Comparison of ENCODE assay signal across 8 cellular contexts in genomic region chr4:47462799-47463234, GRCh38. TPM values are rescaled to one million over a fixed set of nuclear protein-coding genes. Genes with fewer than 3 reads are reported as not detected.
DNase-seq lines count a peak whose midpoint lies in the region; ATAC-seq, FAIRE-seq and TF ChIP-seq lines count a peak whose summit lies in the region.

No MANE protein-coding gene starts in this region.

- H3K9me3 Mint-ChIP-seq in activated naive CD4-positive, alpha-beta T cell treated with anti-CD3 and anti-CD28 coated beads, Interleukin-2, amount 50 U/mL, for 72 hours: peaks cover 0 to 3% of the 10 kb centered on the region in 2 donors
- H3K9me3 Mint-ChIP-seq in stimulated activated naive CD8-positive, alpha-beta T cell treated with anti-CD3 and anti-CD28 coated beads, Interleukin-15, Interleukin-2, amounts not matched to agents 100 ng/mL and 50 ng/mL, for 24 hours: no peaks in the 10 kb centered on the region

- CTCF ChIA-PET in A549 (lab: Yijun Ruan, JAX): interaction anchor here (0.8 to 1.4 kb wide), 4 partner anchors 21 to 454 kb away, joined by 3 to 6 read pairs (median 4); partner anchors contain the start of gene ATP10D

- DNase-seq in A549 (ENCODE audit: low read depth in 1 of 2, low spot score in 1 of 2) (no peak), SHP77 (lab: John Stamatoyannopoulos, UW) (no peak)
- DNase-seq in activated naive CD4-positive, alpha-beta T cell treated with anti-CD3 and anti-CD28 coated beads, Interleukin-2, amount 50 U/mL, for 72 hours (ENCODE audit: low spot score in 2 of 2): no peak

- H3K4me1 Mint-ChIP-seq in stimulated activated naive CD8-positive, alpha-beta T cell treated with anti-CD3 and anti-CD28 coated beads, Interleukin-15, Interleukin-2, amounts not matched to agents 100 ng/mL and 50 ng/mL, for 24 hours (ENCODE audit: low read depth): peaks cover 31% of the 10 kb centered on the region

- no peaks in the 10 kb centered on the region for H3K4me1 ChIP-seq in A549

- POLR2A ChIA-PET in A549 (lab: Yijun Ruan, JAX): interaction anchor here (0.5 to 1.5 kb wide), 2 partner anchors 22 to 26 kb away, joined by 3 to 18 read pairs; partner anchors contain the start of gene ATP10D

- ATAC-seq in A549 (peak; percentile 40 to 79), GM18907 (IDR thresholded peaks at IDR 0.05; ENCODE audit: unreplicated experiment) (peak; percentile 27), HG03280 (IDR thresholded peaks at IDR 0.05; ENCODE audit: unreplicated experiment) (peak; percentile 3)
- peak in 1 of 2 donors; percentile 27 for ATAC-seq in activated naive CD4-positive, alpha-beta T cell treated with anti-CD3 and anti-CD28 coated beads, Interleukin-2, amount 50 U/mL, for 72 hours
- ATAC-seq in activated CD4-positive, CD25-positive, alpha-beta regulatory T cell treated with anti-CD3 and anti-CD28 coated beads, Interleukin-2, amount 50 U/mL, for 24 hours: no peak

- no peak for TF ChIP-seq POLR2A in A549 (IDR thresholded peaks at IDR 0.05; ENCODE audit: low read length)

- H3K9me3 ChIP-seq in A549: no peaks in the 10 kb centered on the region

- FAIRE-seq in A549 (lab: Jason Lieb, UNC): no peak

- H3K4me3 Mint-ChIP-seq in stimulated activated naive CD8-positive, alpha-beta T cell treated with anti-CD3 and anti-CD28 coated beads, Interleukin-15, Interleukin-2, amounts not matched to agents 100 ng/mL and 50 ng/mL, for 24 hours: peak overlapping the region; percentile 90

- WGBS in A549 (ENCODE audit: missing lambda C conversion rate): 1% methylated on average over 6 of the region's 6 CpGs

- H3K27ac ChIP-seq in A549: peak overlapping the region; percentile 94 to 97

- peak overlapping the region; percentile 38 to 93 for H3K27ac Mint-ChIP-seq in activated naive CD4-positive, alpha-beta T cell treated with anti-CD3 and anti-CD28 coated beads, Interleukin-2, amount 50 U/mL, for 72 hours
- H3K27ac Mint-ChIP-seq in stimulated activated naive CD8-positive, alpha-beta T cell treated with anti-CD3 and anti-CD28 coated beads, Interleukin-15, Interleukin-2, amounts not matched to agents 100 ng/mL and 50 ng/mL, for 24 hours: peak overlapping the region; percentile 67

- H3K27me3 Mint-ChIP-seq in stimulated activated naive CD8-positive, alpha-beta T cell treated with anti-CD3 and anti-CD28 coated beads, Interleukin-15, Interleukin-2, amounts not matched to agents 100 ng/mL and 50 ng/mL, for 24 hours: no peaks in the 10 kb centered on the region

- H3K36me3 Mint-ChIP-seq in activated naive CD4-positive, alpha-beta T cell treated with anti-CD3 and anti-CD28 coated beads, Interleukin-2, amount 50 U/mL, for 72 hours: peaks cover 0 to 17% of the 10 kb centered on the region in 2 donors
- peaks cover 12% of the 10 kb centered on the region for H3K36me3 Mint-ChIP-seq in stimulated activated naive CD8-positive, alpha-beta T cell treated with anti-CD3 and anti-CD28 coated beads, Interleukin-15, Interleukin-2, amounts not matched to agents 100 ng/mL and 50 ng/mL, for 24 hours (ENCODE audit: low read depth)

- no peak for TF ChIP-seq EP300 in A549 (IDR thresholded peaks at IDR 0.05)

- TF ChIP-seq CTCF in A549 (IDR thresholded peaks at IDR 0.05): no peak

- TF ChIP-seq RAD21 in A549 (conservative IDR thresholded peaks at IDR 0.05 in 1 of 2, IDR thresholded peaks at IDR 0.05 in 1 of 2): no peak

- H3K4me2 ChIP-seq in A549: peak overlapping the region; percentile 53

- H3K4me3 ChIP-seq in A549 (peak overlapping the region; percentile 64), iPS-11a (ENCODE audit: low read depth, low read length) (peak overlapping the region; percentile 82)

TF ChIP-seq in A549, 52 proteins besides CTCF, POLR2A, EP300 and RAD21:
- no peak for TF ChIP-seq NR3C1 (IDR thresholded peaks at IDR 0.05)
- no peak for TF ChIP-seq MAX (IDR thresholded peaks at IDR 0.05)
- TF ChIP-seq FOSB (CRISPR knock-in tag; IDR thresholded peaks at IDR 0.05): no peak
- TF ChIP-seq RARB (CRISPR knock-in tag; IDR thresholded peaks at IDR 0.05): no peak
- no peak for TF ChIP-seq TFCP2L1 (CRISPR knock-in tag; IDR thresholded peaks at IDR 0.05)
- no peak for TF ChIP-seq RFX5 (IDR thresholded peaks at IDR 0.05)
- TF ChIP-seq E2F6 (IDR thresholded peaks at IDR 0.05; ENCODE audit: borderline replicate concordance, low read depth): no peak
- no peak for TF ChIP-seq MAFK (IDR thresholded peaks at IDR 0.05; ENCODE audit: partially characterized antibody)
TF ChIP-seq in A549: peak in this region for 0.

RNA-seq across cellular contexts. Expression of gene COMMD8, which starts 0.7 kb away (rescaled TPM):
- polyA plus RNA-seq in A549 (2011; rRNA removed) (17.6 and 24.0 TPM in 2 replicates), A549 (2017; fragmentation: RNase III; extraction: RNeasy Plus Mini Kit Qiagen cat#74134 plus additional on column Dnase treatment) (17.1 to 21.6 TPM (median 19.1 TPM) in 3 replicates)
- polyA plus RNA-seq in A549 (2012; cell fraction: cytosol; rRNA removed): 5.1 TPM in 2 replicates
- 1.4 and 1.6 TPM in 2 replicates for polyA plus RNA-seq in A549 (2012; cell fraction: nucleus; rRNA removed)
- 1.5 and 2.0 TPM in 2 replicates for polyA minus RNA-seq in A549 (2011; rRNA and poly(A)+ RNA removed)
- total RNA-seq in activated naive CD4-positive, alpha-beta T cell treated with anti-CD3 and anti-CD28 coated beads, Interleukin-2, amount 50 U/mL, for 72 hours: 10 to 100 TPM; 18.5 to 33.2 TPM

RNA-seq across cellular contexts. Expression of gene ATP10D, which starts 22.3 kb away (rescaled TPM):
- polyA plus RNA-seq in A549 (2011; rRNA removed) (6.3 and 6.8 TPM in 2 replicates), A549 (2017; fragmentation: RNase III; extraction: RNeasy Plus Mini Kit Qiagen cat#74134 plus additional on column Dnase treatment) (2.6 to 3.0 TPM (median 2.7 TPM) in 3 replicates)
- 0.56 and 0.82 TPM in 2 replicates for polyA plus RNA-seq in A549 (2012; cell fraction: cytosol; rRNA removed)
- 0.68 and 3.5 TPM in 2 replicates for polyA plus RNA-seq in A549 (2012; cell fraction: nucleus; rRNA removed)
- 17.9 and 22.1 TPM in 2 replicates for polyA minus RNA-seq in A549 (2011; rRNA and poly(A)+ RNA removed)
- 10 to 100 TPM in 1 of 2 donors, 1 to 10 TPM in 1; 4.0 to 11.3 TPM for total RNA-seq in activated naive CD4-positive, alpha-beta T cell treated with anti-CD3 and anti-CD28 coated beads, Interleukin-2, amount 50 U/mL, for 72 hours

Comparison
In these comparisons a context has a peak if more than half of its experiments do, and no peak if none do; other contexts are left out.
1. ATAC-seq: peak in A549 (2 of 2), GM18907 (single experiment) and HG03280 (single experiment); none in activated CD4-positive, CD25-positive, alpha-beta regulatory T cell treated with anti-CD3 and anti-CD28 coated beads, Interleukin-2, amount 50 U/mL, for 24 hours (0 of 2).